ENCODE assay signal across 15 cellular contexts in the genomic region with DNA sequence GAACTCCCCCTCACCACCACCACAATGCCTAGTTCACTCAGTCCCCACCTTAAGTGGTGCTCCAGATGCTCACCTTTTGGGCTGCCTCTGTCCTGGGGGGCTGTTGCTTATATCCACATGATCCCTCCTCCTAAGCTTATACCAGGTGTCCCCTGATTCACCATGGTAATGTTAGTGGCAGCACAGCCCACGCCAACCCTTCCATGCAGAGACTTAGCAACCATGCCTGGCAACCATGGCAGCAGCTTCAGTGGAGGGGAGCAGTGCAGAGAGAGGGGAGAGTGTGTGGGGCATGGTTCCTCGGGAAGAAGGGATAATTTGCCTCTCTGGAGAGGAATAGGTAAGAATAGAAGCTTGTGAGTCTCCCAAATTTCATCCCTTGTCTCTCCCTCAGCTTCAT. TPM values are rescaled to one million over a fixed set of nuclear protein-coding genes. Genes with fewer than 3 reads are reported as not detected.
DNase-seq lines count a peak whose midpoint lies in the region; ATAC-seq, FAIRE-seq and TF ChIP-seq lines count a peak whose summit lies in the region.
"Had no signal": no experiment of that assay in that cellular context is flagged by ENCODE, and none has a peak within 500 bp of the region (broad histone marks: within the 10 kb centered on the region; RNA-seq: fewer than 3 reads in every experiment).

No MANE protein-coding gene starts in this region.

- no peak for ATAC-seq in heart right ventricle

- DNase-seq in right atrium auricular region (ENCODE audit: low spot score) (no peak), heart right ventricle (no peak), kidney (no peak), activated gamma-delta T cell treated with Interleukin-2 at 50 U/mL for 16 hours (no peak), NCI-H82 treated with DMSO at 0.1 percent for 48 hours (lab: John Stamatoyannopoulos, UW; ENCODE audit: unreplicated experiment) (no peak), cerebellar nuclear complex (lab: John Stamatoyannopoulos, UW) (no peak)
- DNase-seq: activated naive CD4-positive, alpha-beta T cell treated with anti-CD3 and anti-CD28 coated beads, Interleukin-2, amount 10 ng/mL, durations not matched to agents 7 days and 5 days; colonic mucosa; NCI-H2107 had no signal

- intact Hi-C loops in heart right ventricle (cut with DNase I) (no loop called here), kidney (cut with DNase I) (no loop called here)

- H3K9ac ChIP-seq in OCI-LY3 (ENCODE audit: low read length) (peak overlapping the region; percentile 63; the same call in 1 of the 2 replicates), kidney (ENCODE audit: low read length in 2 of 2) (peak overlapping the region in 1 of 2 donors; percentile 36)

- H3K4me1 ChIP-seq in right atrium auricular region (peaks cover 0 to 44% of the 10 kb centered on the region in 2 donors), heart right ventricle (peaks cover 13 to 55% (median 35%) of the 10 kb centered on the region in 9 donors), OCI-LY3 (ENCODE audit: low read length) (peaks cover 21% of the 10 kb centered on the region), kidney (ENCODE audit: control insufficient read depth in 1 of 2, insufficient read depth in 1 of 2, low read depth in 1 of 2, low read length in 2 of 2) (peaks cover 5 to 16% of the 10 kb centered on the region in 2 donors)

- peaks cover 5% of the 10 kb centered on the region; the same call in 1 of the 2 replicates for H4K20me1 ChIP-seq in OCI-LY3 (ENCODE audit: insufficient read depth, low read length)

- WGBS in heart right ventricle, 2 donors = 88 to 92% methylated on average over 2 of the region's 2 CpGs

- FAIRE-seq in kidney (lab: Jason Lieb, UNC) = no peak
- FAIRE-seq: G401.6 had no signal

- no peak for TF ChIP-seq CTCF in right atrium auricular region (IDR thresholded peaks at IDR 0.05)
- no peak for TF ChIP-seq CTCF in heart right ventricle (IDR thresholded peaks at IDR 0.05)
- no peak for TF ChIP-seq CTCF in OCI-LY3 (IDR thresholded peaks at IDR 0.05; ENCODE audit: low read depth, low read length)
- TF ChIP-seq CTCF in kidney (IDR thresholded peaks at IDR 0.05; ENCODE audit: borderline replicate concordance, extremely low read depth, insufficient read depth) = no peak

- H3K27me3 ChIP-seq in right atrium auricular region = peaks cover 0 to 8% of the 10 kb centered on the region in 2 donors
- peaks cover 4 to 61% (median 36%) of the 10 kb centered on the region in 7 donors for H3K27me3 ChIP-seq in heart right ventricle
- H3K27me3 ChIP-seq in OCI-LY3 (ENCODE audit: low read depth, low read length) = no peaks in the 10 kb centered on the region

- peaks cover 25% of the 10 kb centered on the region for H3K79me2 ChIP-seq in OCI-LY3 (ENCODE audit: low read length)

- H3K4me2 ChIP-seq in OCI-LY3 (ENCODE audit: low read length) = peak overlapping the region; percentile 99

- no peak overlapping the region for H2AFZ ChIP-seq in OCI-LY3 (ENCODE audit: low read depth, low read length)

- no peak overlapping the region for H3K4me3 ChIP-seq in right atrium auricular region
- H3K4me3 ChIP-seq in heart right ventricle = peak overlapping the region in 1 of 10 donors; percentile 48
- peak overlapping the region; percentile 89; the same call in 1 of the 2 replicates for H3K4me3 ChIP-seq in OCI-LY3 (ENCODE audit: low read length)
- no peak overlapping the region for H3K4me3 ChIP-seq in kidney (ENCODE audit: low read length in 2 of 2)
- H3K4me3 ChIP-seq: colonic mucosa had no signal

- peak overlapping the region; percentile 5 to 25 for H3K27ac ChIP-seq in right atrium auricular region
- peak overlapping the region in 2 of 10 donors; percentile 46 to 62 for H3K27ac ChIP-seq in heart right ventricle
- H3K27ac ChIP-seq in OCI-LY3 (ENCODE audit: low read length) = no peak overlapping the region
- H3K27ac ChIP-seq in kidney (ENCODE audit: low read depth in 2 of 2, low read length in 2 of 2) = peak overlapping the region; percentile 2 to 27
- H3K27ac ChIP-seq in temporal lobe (ENCODE audit: low read depth, low read length) = peak overlapping the region; percentile 84
- H3K27ac ChIP-seq: colonic mucosa, esophagus muscularis mucosa had no signal

- peaks cover 41% of the 10 kb centered on the region for H3K36me3 ChIP-seq in right atrium auricular region
- H3K36me3 ChIP-seq in heart right ventricle = peaks cover 0 to 50% (median 29%) of the 10 kb centered on the region in 9 donors
- H3K36me3 ChIP-seq in OCI-LY3 (replicated peaks; ENCODE audit: low read depth, low read length) = peaks cover under 1% of the 10 kb centered on the region
- peaks cover 15 to 29% of the 10 kb centered on the region in 2 donors for H3K36me3 ChIP-seq in kidney (ENCODE audit: control insufficient read depth in 1 of 2, insufficient read depth in 2 of 2, low read length in 2 of 2)
- H3K36me3 ChIP-seq: colonic mucosa had no signal

- H3K9me3 ChIP-seq in right atrium auricular region = no peaks in the 10 kb centered on the region
- H3K9me3 ChIP-seq in heart right ventricle = no peaks in the 10 kb centered on the region
- H3K9me3 ChIP-seq in OCI-LY3 (ENCODE audit: insufficient read depth, low read length) = no peaks in the 10 kb centered on the region
- no peaks in the 10 kb centered on the region for H3K9me3 ChIP-seq in kidney (ENCODE audit: control insufficient read depth in 1 of 2, low read length in 2 of 2)
- H3K9me3 ChIP-seq: colonic mucosa, esophagus muscularis mucosa had no signal

RNA-seq across cellular contexts. Expression of a gene that starts 1.2 kb away (rescaled TPM):
- under 1 TPM; 0.44 to 0.67 TPM for total RNA-seq in right atrium auricular region
- 1 to 10 TPM in 1 of 10 donors, under 1 TPM in 9; 0.19 to 1.4 (median 0.49) TPM for total RNA-seq in heart right ventricle
- polyA plus RNA-seq in heart right ventricle = under 1 TPM; 0.19 to 0.37 TPM
- not detected for total RNA-seq in kidney
- polyA plus RNA-seq in kidney (ENCODE audit: insufficient read depth, low read depth, low replicate concordance) = 27.0 TPM
- 11.1 TPM for total RNA-seq in temporal lobe
- total RNA-seq: posterior vena cava had no signal

RNA-seq across cellular contexts. Expression of a gene that starts 18.2 kb away (rescaled TPM):
- total RNA-seq in right atrium auricular region (10 to 100 TPM; 68.5 to 74.8 TPM), heart right ventricle (100 to 1,000 TPM in 5 of 10 donors, 10 to 100 TPM in 5; 79.4 to 110 (median 100) TPM), kidney (57.1 TPM), temporal lobe (19.4 TPM)
- polyA plus RNA-seq in heart right ventricle (10 to 100 TPM; 71.0 to 77.5 TPM), kidney (ENCODE audit: insufficient read depth, low read depth, low replicate concordance) (58.4 TPM)

RNA-seq across cellular contexts. Expression of a gene that starts 22.2 kb away (rescaled TPM):
- total RNA-seq in right atrium auricular region = not detected
- not detected for total RNA-seq in heart right ventricle
- polyA plus RNA-seq in heart right ventricle = not detected
- total RNA-seq in kidney = not detected
- not detected for polyA plus RNA-seq in kidney (ENCODE audit: insufficient read depth, low read depth, low replicate concordance)
- total RNA-seq in temporal lobe = not detected
- total RNA-seq: colonic mucosa, esophagus muscularis mucosa, posterior vena cava had no signal
- polyA plus RNA-seq: BJ had no signal

RNA-seq across cellular contexts. Expression of a gene that starts 28.8 kb away (rescaled TPM):
- total RNA-seq in right atrium auricular region (under 1 TPM in 1 of 2 donors, not detected in 1; 0.74 TPM), heart right ventricle (under 1 TPM in 9 of 10 donors, not detected in 1; 0.13 to 0.47 (median 0.20) TPM), kidney (1.9 TPM), temporal lobe (6.6 TPM)
- polyA plus RNA-seq in heart right ventricle (under 1 TPM; 0.20 to 0.22 TPM), kidney (ENCODE audit: insufficient read depth, low read depth, low replicate concordance) (not detected)

RNA-seq across cellular contexts. Expression of a gene that starts 43.1 kb away (rescaled TPM):
- 10 to 100 TPM; 35.5 to 48.8 TPM for total RNA-seq in right atrium auricular region
- total RNA-seq in heart right ventricle = 10 to 100 TPM; 44.2 to 90.8 (median 54.8) TPM
- 10 to 100 TPM; 30.3 to 48.3 TPM for polyA plus RNA-seq in heart right ventricle
- 229 TPM for total RNA-seq in kidney
- 111 TPM for polyA plus RNA-seq in kidney (ENCODE audit: insufficient read depth, low read depth, low replicate concordance)
- total RNA-seq in temporal lobe = 70.3 TPM
